16 cellular contexts compared by ENCODE assay signal in genomic region chr18:68779169-68779568, GRCh38. TPM values are rescaled to one million over a fixed set of nuclear protein-coding genes. Genes with fewer than 3 reads are reported as not detected.
DNase-seq lines count a peak whose midpoint lies in the region; ATAC-seq and TF ChIP-seq lines count a peak whose summit lies in the region.
"Had no signal": no experiment of that assay in that cellular context is flagged by ENCODE, and none has a peak within 500 bp of the region (broad histone marks: within the 10 kb centered on the region; RNA-seq: fewer than 3 reads in every experiment).

No MANE protein-coding gene starts in this region.

- no peak overlapping the region for H3K14ac ChIP-seq in IMR-90 (replicated peaks; ENCODE audit: low read depth, low read length)

- 0 out of 2 replicates have a peak overlapping the region, but pooled peaks have one; percentile 13 for H2BK120ac ChIP-seq in IMR-90 (ENCODE audit: low read depth, low read length)

- no peaks in the 10 kb centered on the region for H3K36me3 ChIP-seq in ACC112 (ENCODE audit: insufficient read depth, low read length)
- no peaks in the 10 kb centered on the region for H3K36me3 ChIP-seq in IMR-90 (ENCODE audit: control insufficient read depth, insufficient read depth, low read length)
- H3K36me3 ChIP-seq: neutrophil, sigmoid colon, tibial artery had no signal

- H2AK9ac ChIP-seq in IMR-90 (replicated peaks; ENCODE audit: low read depth, low read length, poor library complexity) = no peak overlapping the region

- H3K36me3 Mint-ChIP-seq in effector memory CD8-positive, alpha-beta T cell (ENCODE audit: insufficient read depth) = no peaks in the 10 kb centered on the region
- H3K36me3 Mint-ChIP-seq in activated CD4-positive, alpha-beta T cell treated with anti-CD3 and anti-CD28 coated beads, Interleukin-2, amount 10 ng/mL, durations not matched to agents 7 days and 5 days (ENCODE audit: low read depth) = no peaks in the 10 kb centered on the region
- H3K36me3 Mint-ChIP-seq: mesothelial cell of epicardium had no signal

- no peak overlapping the region for H3K56ac ChIP-seq in IMR-90 (ENCODE audit: extremely low read depth, insufficient read depth, low read length)

- dilution Hi-C loops in IMR-90 (cut with HindIII; ENCODE audit: low sequenced_read_pairs, unreplicated experiment) = no loop called here

- H3K79me2 ChIP-seq in ACC112 (ENCODE audit: control insufficient read depth, insufficient read depth, low read length, unreplicated experiment) = no peaks in the 10 kb centered on the region

- peak overlapping the region; percentile 1 for H2BK5ac ChIP-seq in IMR-90 (ENCODE audit: low read depth, low read length, poor library complexity, severe bottlenecking)

- DNase-seq in IMR-90 (peak; percentile 83), SKM-1 (lab: John Stamatoyannopoulos, UW; ENCODE audit: unreplicated experiment) (peak; percentile 66), fibroblast of peridontal ligament (ENCODE audit: extremely low read depth) (peak; percentile 90), GM13976 (ENCODE audit: low spot score) (no peak), GOT3 (lab: John Stamatoyannopoulos, UW) (no peak)
- no peak for DNase-seq in effector memory CD8-positive, alpha-beta T cell
- no peak for DNase-seq in activated CD4-positive, alpha-beta T cell treated with anti-CD3 and anti-CD28 coated beads, Interleukin-2, amount 10 ng/mL, durations not matched to agents 7 days and 5 days
- DNase-seq: activated CD8-positive, alpha-beta memory T cell treated with anti-CD3 and anti-CD28 coated beads for 24 hours; head of caudate nucleus; NCI-H1105; sigmoid colon; stimulated activated CD4-positive, alpha-beta T cell treated with anti-CD3 and anti-CD28 coated beads, Interleukin-4, amount 100 ng/mL, for 4 hours; tibial artery had no signal

- H3K79me1 ChIP-seq in IMR-90 (ENCODE audit: low read depth in 1 of 2, low read length in 2 of 2) = no peaks in the 10 kb centered on the region

- POLR2A ChIA-PET in IMR-90 (lab: Charles Lee; ENCODE audit: unreplicated experiment) = no interaction called here
- POLR2A ChIA-PET in activated CD4-positive, alpha-beta T cell treated with anti-CD3 and anti-CD28 coated beads, Interleukin-2, amount 10 ng/mL, durations not matched to agents 7 days and 5 days (lab: Charles Lee) = no interaction called here

- intact Hi-C loops in IMR-90 (cut with micrococcal nuclease) = no loop called here

- no peaks in the 10 kb centered on the region for H3K9me3 Mint-ChIP-seq in effector memory CD8-positive, alpha-beta T cell
- no peaks in the 10 kb centered on the region for H3K9me3 Mint-ChIP-seq in activated CD4-positive, alpha-beta T cell treated with anti-CD3 and anti-CD28 coated beads, Interleukin-2, amount 10 ng/mL, durations not matched to agents 7 days and 5 days

- peaks cover 5% of the 10 kb centered on the region for H3K4me1 ChIP-seq in ACC112 (ENCODE audit: control insufficient read depth, insufficient read depth, low read length, unreplicated experiment)
- H3K4me1 ChIP-seq in IMR-90 (ENCODE audit: control insufficient read depth, insufficient read depth, low read length) = no peaks in the 10 kb centered on the region
- H3K4me1 ChIP-seq: sigmoid colon, tibial artery had no signal

- H3K9me3 ChIP-seq in IMR-90 (ENCODE audit: control insufficient read depth, insufficient read depth, low read length) = no peaks in the 10 kb centered on the region
- H3K9me3 ChIP-seq: neutrophil, sigmoid colon, tibial artery had no signal

- no peaks in the 10 kb centered on the region for H3K4me1 Mint-ChIP-seq in effector memory CD8-positive, alpha-beta T cell (ENCODE audit: low read depth in 2 of 2)
- no peaks in the 10 kb centered on the region for H3K4me1 Mint-ChIP-seq in activated CD4-positive, alpha-beta T cell treated with anti-CD3 and anti-CD28 coated beads, Interleukin-2, amount 10 ng/mL, durations not matched to agents 7 days and 5 days

- TF ChIP-seq RAD21 in IMR-90 (IDR thresholded peaks at IDR 0.05; ENCODE audit: low read length) = no peak

- WGBS in IMR-90 (ENCODE audit: extremely low coverage in 2 of 2, insufficient read length in 1 of 2), 2 experiments = no CpG with 5 or more reads among the region's 3 CpGs

- H3K27ac Mint-ChIP-seq in effector memory CD8-positive, alpha-beta T cell = no peak overlapping the region
- no peak overlapping the region for H3K27ac Mint-ChIP-seq in activated CD4-positive, alpha-beta T cell treated with anti-CD3 and anti-CD28 coated beads, Interleukin-2, amount 10 ng/mL, durations not matched to agents 7 days and 5 days
- H3K27ac Mint-ChIP-seq: mesothelial cell of epicardium had no signal

- H3K27me3 Mint-ChIP-seq in effector memory CD8-positive, alpha-beta T cell = no peaks in the 10 kb centered on the region
- no peaks in the 10 kb centered on the region for H3K27me3 Mint-ChIP-seq in activated CD4-positive, alpha-beta T cell treated with anti-CD3 and anti-CD28 coated beads, Interleukin-2, amount 10 ng/mL, durations not matched to agents 7 days and 5 days

- no peaks in the 10 kb centered on the region for H3K27me3 ChIP-seq in ACC112 (ENCODE audit: insufficient read depth, low read length)
- no peaks in the 10 kb centered on the region for H3K27me3 ChIP-seq in IMR-90 (ENCODE audit: control insufficient read depth, insufficient read depth, low read length)
- H3K27me3 ChIP-seq: neutrophil, sigmoid colon, tibial artery had no signal

- H4K5ac ChIP-seq in IMR-90 (ENCODE audit: low read depth, low read length) = no peak overlapping the region

- H3K9ac ChIP-seq in IMR-90 (ENCODE audit: low read depth, low read length) = no peak overlapping the region

- no peak overlapping the region for H2AK5ac ChIP-seq in IMR-90 (ENCODE audit: low read depth, low read length)

- no peaks in the 10 kb centered on the region for H4K20me1 ChIP-seq in IMR-90 (ENCODE audit: insufficient read depth, low read length)

- H2AFZ ChIP-seq in ACC112 (ENCODE audit: low read length, unreplicated experiment) (no peak overlapping the region), IMR-90 (replicated peaks; ENCODE audit: low read length, poor library complexity) (no peak overlapping the region)

- H3K27ac ChIP-seq in ACC112 (ENCODE audit: low read depth, low read length) (0 out of 2 replicates have a peak overlapping the region, but pooled peaks have one; percentile 20), IMR-90 (ENCODE audit: insufficient read depth, low read length) (no peak overlapping the region)
- H3K27ac ChIP-seq: neutrophil, sigmoid colon, tibial artery had no signal

- H4K91ac ChIP-seq in IMR-90 (ENCODE audit: insufficient read depth, low read depth, low read length) = no peak overlapping the region

- BruUV-seq in IMR-90 (replicated peaks; lab: Mats Ljungman, UMichigan) = no TSS peak

- no peak overlapping the region for H3K4ac ChIP-seq in IMR-90 (ENCODE audit: low read depth, low read length)

- H2BK20ac ChIP-seq in IMR-90 (ENCODE audit: low read depth, low read length) = peak overlapping the region; percentile 6; the same call in 1 of the 2 replicates

- no peak overlapping the region for H3K4me2 ChIP-seq in IMR-90 (ENCODE audit: low read depth, low read length)

- H3K4me3 Mint-ChIP-seq in effector memory CD8-positive, alpha-beta T cell = no peak overlapping the region
- no peak overlapping the region for H3K4me3 Mint-ChIP-seq in activated CD4-positive, alpha-beta T cell treated with anti-CD3 and anti-CD28 coated beads, Interleukin-2, amount 10 ng/mL, durations not matched to agents 7 days and 5 days
- H3K4me3 Mint-ChIP-seq: mesothelial cell of epicardium had no signal

- H3K18ac ChIP-seq in IMR-90 (ENCODE audit: low read depth, low read length) = peak overlapping the region; percentile 67; the same call in 1 of the 2 replicates

- no peak overlapping the region for H2BK15ac ChIP-seq in IMR-90 (ENCODE audit: low read depth, low read length)

- H3K4me3 ChIP-seq in ACC112 (ENCODE audit: low read depth, low read length) (no peak overlapping the region), IMR-90 (ENCODE audit: insufficient read depth, low read depth, low read length) (no peak overlapping the region)
- H3K4me3 ChIP-seq: sigmoid colon, tibial artery had no signal

- in situ Hi-C loops in IMR-90 (cut with MboI; ENCODE audit: low sequenced_read_pairs) (no loop called here), GM13976 (cut with MboI; ENCODE audit: low sequenced_read_pairs, unreplicated experiment) (no loop called here)

- no peak for TF ChIP-seq POLR2A in IMR-90 (IDR thresholded peaks at IDR 0.05; ENCODE audit: low read depth, low read length)

- no peaks in the 10 kb centered on the region for H3K9me1 ChIP-seq in IMR-90 (ENCODE audit: insufficient read depth, low read length)

- no peak overlapping the region for H3K23ac ChIP-seq in IMR-90 (ENCODE audit: low read depth, low read length)

- H4K8ac ChIP-seq in IMR-90 (ENCODE audit: low read depth in 2 of 2, low read length in 2 of 2) = no peak overlapping the region

- CTCF ChIA-PET in IMR-90 (lab: Yijun Ruan, JAX) = no interaction called here
- CTCF ChIA-PET in activated CD4-positive, alpha-beta T cell treated with anti-CD3 and anti-CD28 coated beads, Interleukin-2, amount 10 ng/mL, durations not matched to agents 7 days and 5 days (lab: Charles Lee) = no interaction called here

- ATAC-seq in IMR-90 (ENCODE audit: low read depth) = peak; percentile 57
- ATAC-seq in effector memory CD8-positive, alpha-beta T cell (replicated peaks) = no peak

- TF ChIP-seq CTCF in IMR-90 (conservative IDR thresholded peaks at IDR 0.05; ENCODE audit: low read depth, low read length) (no peak), GM13976 (IDR thresholded peaks at IDR 0.05; ENCODE audit: borderline replicate concordance, control extremely low read depth, extremely low read depth, insufficient read depth, missing control alignments) (no peak)

TF ChIP-seq in IMR-90, 13 proteins besides CTCF, POLR2A, EP300 and RAD21:
- TF ChIP-seq NFE2L2 (IDR thresholded peaks at IDR 0.05; ENCODE audit: low read depth, low read length) (no peak), RCOR1 (IDR thresholded peaks at IDR 0.05; ENCODE audit: insufficient replicate concordance, low read length) (no peak), MAZ (IDR thresholded peaks at IDR 0.05; ENCODE audit: borderline replicate concordance, low read depth, low read length) (no peak), CEBPB (IDR thresholded peaks at IDR 0.05; ENCODE audit: low read depth, low read length) (peak; percentile 98)
TF ChIP-seq in IMR-90: peak in this region for 1.

RNA-seq across cellular contexts. Expression of gene CCDC102B, which starts 18.7 kb away (rescaled TPM):
- 0.54 and 1.7 TPM in 2 replicates for total RNA-seq in IMR-90 (2012; rRNA removed)
- 0.67 and 1.4 TPM in 2 replicates for polyA plus RNA-seq in IMR-90 (2012; rRNA removed)
- polyA plus RNA-seq in IMR-90 (2012; cell fraction: cytosol; rRNA removed) = 0.11 and 0.12 TPM in 2 replicates
- polyA plus RNA-seq in IMR-90 (2012; cell fraction: nucleus; rRNA removed; ENCODE audit: low replicate concordance) = 0.27 and 2.2 TPM in 2 replicates
- total RNA-seq in activated CD4-positive, alpha-beta T cell treated with anti-CD3 and anti-CD28 coated beads, Interleukin-2, amount 10 ng/mL, durations not matched to agents 7 days and 5 days = 1 to 10 TPM; 2.0 to 2.3 TPM

Comparison
In these comparisons a context has a peak if more than half of its experiments do, and no peak if none do; other contexts are left out.
1. DNase-seq: peak in IMR-90 (single experiment), SKM-1 (single experiment) and fibroblast of peridontal ligament (single experiment); none in GM13976 (single experiment), GOT3 (single experiment), effector memory CD8-positive, alpha-beta T cell (0 of 3) and activated CD4-positive, alpha-beta T cell treated with anti-CD3 and anti-CD28 coated beads, Interleukin-2, amount 10 ng/mL, durations not matched to agents 7 days and 5 days (single experiment).